ENCODE assay signal across 8 cellular contexts in the genomic region with DNA sequence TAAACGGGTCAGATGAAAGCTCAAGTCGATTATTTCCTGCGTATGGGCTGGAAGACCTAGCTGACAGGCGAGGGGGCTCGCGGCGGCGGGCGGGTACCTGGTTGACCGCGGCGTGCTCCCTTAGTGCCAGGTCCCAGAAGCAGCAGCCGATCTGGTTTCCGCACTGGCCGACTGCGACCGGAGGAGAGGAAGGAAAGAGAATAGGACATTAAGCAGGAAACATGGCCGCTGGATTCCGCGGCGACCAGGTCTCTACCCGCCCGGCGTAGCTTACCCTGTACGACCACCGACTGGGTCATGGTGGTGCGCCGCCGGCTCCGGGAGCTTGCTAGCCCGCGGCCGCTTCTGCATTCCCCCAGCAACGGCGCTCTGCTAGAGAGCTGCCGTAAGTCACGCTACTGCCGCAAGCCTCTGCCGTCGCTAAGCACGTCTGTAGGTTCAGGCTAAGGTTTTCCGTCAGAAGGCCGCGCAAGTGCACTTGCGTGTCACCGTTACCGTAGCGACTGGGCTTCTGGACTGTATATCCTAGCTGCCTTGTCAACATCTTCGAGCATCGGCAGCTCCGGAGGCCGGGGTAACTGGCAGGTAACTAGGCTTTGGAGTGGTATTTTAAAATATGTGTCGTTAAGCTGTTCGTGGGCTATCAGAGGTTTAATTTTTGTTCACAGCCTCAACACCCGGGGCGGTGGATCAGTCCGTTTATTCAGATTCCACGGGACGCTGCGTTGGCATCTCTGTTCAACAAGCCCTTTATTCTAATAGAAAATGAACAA.
DNase-seq lines count a peak whose midpoint lies in the region; ATAC-seq and TF ChIP-seq lines count a peak whose summit lies in the region.

A gene with protein sequence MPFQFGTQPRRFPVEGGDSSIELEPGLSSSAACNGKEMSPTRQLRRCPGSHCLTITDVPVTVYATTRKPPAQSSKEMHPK (plus strand): TSS at position 456 of the 773 bp plus-strand sequence. CDS start 11,693 bp downstream, outside the sequence.
A gene with protein sequence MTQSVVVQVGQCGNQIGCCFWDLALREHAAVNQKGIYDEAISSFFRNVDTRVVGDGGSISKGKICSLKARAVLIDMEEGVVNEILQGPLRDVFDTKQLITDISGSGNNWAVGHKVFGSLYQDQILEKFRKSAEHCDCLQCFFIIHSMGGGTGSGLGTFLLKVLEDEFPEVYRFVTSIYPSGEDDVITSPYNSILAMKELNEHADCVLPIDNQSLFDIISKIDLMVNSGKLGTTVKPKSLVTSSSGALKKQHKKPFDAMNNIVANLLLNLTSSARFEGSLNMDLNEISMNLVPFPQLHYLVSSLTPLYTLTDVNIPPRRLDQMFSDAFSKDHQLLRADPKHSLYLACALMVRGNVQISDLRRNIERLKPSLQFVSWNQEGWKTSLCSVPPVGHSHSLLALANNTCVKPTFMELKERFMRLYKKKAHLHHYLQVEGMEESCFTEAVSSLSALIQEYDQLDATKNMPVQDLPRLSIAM (minus strand): TSS at position 347 of the 773 bp plus-strand sequence. CDS start 48 bp downstream, at position 299.

- TF ChIP-seq CTCF in WI38 (IDR thresholded peaks at IDR 0.05; ENCODE audit: low read depth, low read length) = no peak

- DNase-seq in AG08395 (ENCODE audit: low spot score) (peak; percentile 92), NCI-H2196 treated with DMSO at 0.1 percent for 48 hours (lab: John Stamatoyannopoulos, UW; ENCODE audit: unreplicated experiment) (peak; percentile 86), iris pigment epithelial cell (ENCODE audit: low read depth) (peak; percentile 100)
- DNase-seq in central memory CD4-positive, alpha-beta T cell = peak; percentile 92
- peak; percentile 77 to 83 for DNase-seq in stimulated activated CD4-positive, alpha-beta T cell treated with anti-CD3 and anti-CD28 coated beads, Interleukin-12 subunit alpha, Interleukin-12 subunit beta, amount 100 ng/mL, for 24 hours (ENCODE audit: low read depth in 2 of 2)

- peak within 1 kb of the TSS; percentile 77 for H3K4me3 ChIP-seq in WI38 (ENCODE audit: low read depth, low read length)

- ATAC-seq in GM18873 (IDR thresholded peaks at IDR 0.05; ENCODE audit: low FRiP score, unreplicated experiment) = peak; percentile 98
- peak; percentile 98 for ATAC-seq in HG03135 (IDR thresholded peaks at IDR 0.05; ENCODE audit: unreplicated experiment)

Comparison
In these comparisons a context has a peak if more than half of its experiments do, and no peak if none do; other contexts are left out.
1. Peak in every context shown above with its lines: DNase-seq, ATAC-seq and H3K4me3 ChIP-seq.